Comparison of ENCODE assay signal across 8 cellular contexts in the genomic region with DNA sequence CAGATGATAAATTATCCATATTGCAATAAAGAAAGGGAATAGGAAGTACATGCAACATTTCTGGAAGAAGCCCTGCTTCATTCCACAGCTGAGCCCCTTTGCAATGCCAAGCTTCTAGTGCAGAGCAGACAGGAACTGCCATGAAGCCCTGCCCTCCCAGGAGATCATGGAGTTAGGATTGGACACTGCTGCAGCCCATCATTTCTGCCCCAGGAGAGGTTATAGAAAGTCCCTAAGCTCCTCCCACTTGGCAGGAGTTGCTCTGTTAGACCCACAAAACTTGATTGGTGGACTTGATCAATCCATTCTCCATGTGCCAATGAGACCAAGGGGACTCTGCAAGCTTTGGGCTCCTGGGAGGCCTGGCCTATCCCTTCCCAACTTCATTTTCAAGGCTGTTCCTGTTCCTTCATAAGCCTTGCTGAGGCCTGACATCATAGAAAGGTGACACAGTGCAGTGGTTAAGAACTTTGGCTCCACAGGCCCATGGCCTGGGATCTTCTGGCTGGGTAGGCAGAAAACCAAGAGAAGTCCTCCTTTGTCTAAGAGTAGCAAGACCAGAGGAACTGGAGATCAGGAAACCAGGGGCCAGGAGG. TPM values are rescaled to one million over a fixed set of nuclear protein-coding genes. Genes with fewer than 3 reads are reported as not detected.
DNase-seq lines count a peak whose midpoint lies in the region; ATAC-seq and TF ChIP-seq lines count a peak whose summit lies in the region.

No MANE protein-coding gene starts in this region.

- H3K27me3 Mint-ChIP-seq in CD14-positive monocyte (ENCODE audit: low read depth in 3 of 3), result no peaks in the 10 kb centered on the region

- DNase-seq in CD14-positive monocyte (ENCODE audit: low spot score), result no peak
- DNase-seq in RPMI7951 (ENCODE audit: low read depth), result peak; percentile 68
- peak; percentile 44 for DNase-seq in dermis blood vessel endothelial cell
- no peak for DNase-seq in tibial artery
- no peak for DNase-seq in T1000 (lab: John Stamatoyannopoulos, UW)

- peaks cover 0 to 29% (median 26%) of the 10 kb centered on the region in 4 donors for H3K4me1 ChIP-seq in tibial artery

- intact Hi-C loops in CD14-positive monocyte (cut with micrococcal nuclease) (loop anchor here in 1 of 2 donors (2.0 kb wide), 1 partner anchor 20 kb away; no protein-coding TSS in a partner anchor), tibial artery (cut with DNase I; ENCODE audit: low total_unique reads) (no loop called here)

- H3K4me3 ChIP-seq in tibial artery, result no peak overlapping the region

- H3K4me3 Mint-ChIP-seq in CD14-positive monocyte, result peak overlapping the region; percentile 82 to 92

- TF ChIP-seq POLR2A in GM18505 (IDR thresholded peaks at IDR 0.05; ENCODE audit: borderline replicate concordance, extremely low read depth, insufficient read depth, insufficient read length), result peak; percentile 33

- peaks cover 0 to 5% of the 10 kb centered on the region in 2 donors for H3K27me3 ChIP-seq in tibial artery

- peak overlapping the region; percentile 99 to 100 (median 100) for H3K27ac Mint-ChIP-seq in CD14-positive monocyte

- no peaks in the 10 kb centered on the region for H3K9me3 ChIP-seq in tibial artery

- H3K27ac ChIP-seq in tibial artery, result no peak overlapping the region

- ATAC-seq in GM18505 (IDR thresholded peaks at IDR 0.05; ENCODE audit: unreplicated experiment) (no peak), HG03196 (IDR thresholded peaks at IDR 0.05; ENCODE audit: unreplicated experiment) (no peak), HG02642 (IDR thresholded peaks at IDR 0.05; ENCODE audit: poor library complexity, unreplicated experiment) (no peak)

- peaks cover 0 to 10% (median 3%) of the 10 kb centered on the region in 7 donors for H3K9me3 Mint-ChIP-seq in CD14-positive monocyte

- H3K36me3 Mint-ChIP-seq in CD14-positive monocyte, result peaks cover 19 to 28% of the 10 kb centered on the region in 2 donors

- TF ChIP-seq CTCF in CD14-positive monocyte (IDR thresholded peaks at IDR 0.05), result no peak
- TF ChIP-seq CTCF in tibial artery (IDR thresholded peaks at IDR 0.05), result no peak

- H3K4me1 Mint-ChIP-seq in CD14-positive monocyte, result peaks cover 65% of the 10 kb centered on the region

- H3K36me3 ChIP-seq in tibial artery, result no peaks in the 10 kb centered on the region

RNA-seq across cellular contexts. Expression of a gene that starts 1.3 kb away (rescaled TPM):
- 1,000 to 10,000 TPM; 1,019 to 1,153 TPM for polyA plus RNA-seq in CD14-positive monocyte
- total RNA-seq in RPMI7951 (2014; rRNA removed; shearing (Covaris generic)), result 70.7 and 82.5 TPM in 2 replicates
- total RNA-seq in dermis blood vessel endothelial cell, result 23.1 and 39.9 TPM in 2 replicates

RNA-seq across cellular contexts. Expression of a gene that starts 35.5 kb away (rescaled TPM):
- not detected for polyA plus RNA-seq in CD14-positive monocyte
- 0.20 and 0.48 TPM in 2 replicates for total RNA-seq in RPMI7951 (2014; rRNA removed; shearing (Covaris generic))
- 0.17 TPM in 1 of 2 replicates, not detected in the other for total RNA-seq in dermis blood vessel endothelial cell

Comparison
In these comparisons a context has a peak if more than half of its experiments do, and no peak if none do; other contexts are left out.
1. DNase-seq: peak in RPMI7951 (single experiment) and dermis blood vessel endothelial cell (single experiment); none in CD14-positive monocyte (single experiment), tibial artery (0 of 2) and T1000 (single experiment).